ENCODE assay signal across 30 cellular contexts in genomic region chr14:37857774-37858266, GRCh38.
"Had no signal": no experiment of that assay in that cellular context is flagged by ENCODE, and none has a peak within 500 bp of the region (broad histone marks: within the 10 kb centered on the region; RNA-seq: fewer than 3 reads in every experiment).

No MANE protein-coding gene starts in this region.

- ATAC-seq: naive thymus-derived CD4-positive, alpha-beta T cell; natural killer cell; psoas muscle; right cardiac atrium; sciatic nerve; stimulated activated naive B cell treated with anti-CD40 and anti-IgM and Interleukin-4, amounts not matched to agents 10 μg/mL and 1 μg/mL and 100 μg/mL, for 72 hours had no signal

- H3K4me1 Mint-ChIP-seq: naive thymus-derived CD4-positive, alpha-beta T cell; natural killer cell; nephron; neural progenitor cell; stimulated activated naive B cell treated with anti-CD40 and anti-IgM and Interleukin-4, amounts not matched to agents 10 μg/mL and 1 μg/mL and 100 μg/mL, for 72 hours had no signal

- H3K27ac ChIP-seq: neural progenitor cell, ovary, parathyroid adenoma, psoas muscle, skin epidermis, spleen, stomach, thoracic aorta, thyroid gland, tibial nerve, upper lobe of left lung had no signal

- H2AFZ ChIP-seq: neural progenitor cell, parathyroid adenoma had no signal

- H3K27me3 Mint-ChIP-seq: progenitor cell of endocrine pancreas; stimulated activated naive B cell treated with anti-CD40 and anti-IgM and Interleukin-4, amounts not matched to agents 10 μg/mL and 1 μg/mL and 100 μg/mL, for 72 hours had no signal

- H3K27ac Mint-ChIP-seq: naive thymus-derived CD4-positive, alpha-beta T cell; natural killer cell; nephron; neural progenitor cell; progenitor cell of endocrine pancreas; stimulated activated naive B cell treated with anti-CD40 and anti-IgM and Interleukin-4, amounts not matched to agents 10 μg/mL and 1 μg/mL and 100 μg/mL, for 72 hours; stimulated activated naive CD8-positive, alpha-beta T cell treated with anti-CD3 and anti-CD28 coated beads, Interleukin-15, Interleukin-2, amounts not matched to agents 100 ng/mL and 50 ng/mL, for 24 hours had no signal

- H3K36me3 ChIP-seq: neural progenitor cell, ovary, spleen, stomach, thoracic aorta, thyroid gland, tibial nerve, upper lobe of left lung had no signal

- H3K4me3 ChIP-seq: neural progenitor cell, ovary, psoas muscle, skin epidermis, smooth muscle cell, spleen, stomach, thoracic aorta, thyroid gland, tibial nerve, upper lobe of left lung had no signal

- FAIRE-seq: urothelium cell line had no signal

- H3K27me3 ChIP-seq: neural progenitor cell, ovary, spleen, stomach, thyroid gland, tibial nerve, upper lobe of left lung had no signal

- H3K9ac ChIP-seq: neural progenitor cell, parathyroid adenoma had no signal

- H3K9me3 Mint-ChIP-seq: natural killer cell; nephron; neural progenitor cell; stimulated activated naive B cell treated with anti-CD40 and anti-IgM and Interleukin-4, amounts not matched to agents 10 μg/mL and 1 μg/mL and 100 μg/mL, for 72 hours; stimulated activated naive CD8-positive, alpha-beta T cell treated with anti-CD3 and anti-CD28 coated beads, Interleukin-15, Interleukin-2, amounts not matched to agents 100 ng/mL and 50 ng/mL, for 24 hours had no signal

- H3K4me3 Mint-ChIP-seq: naive thymus-derived CD4-positive, alpha-beta T cell; natural killer cell; nephron; neural progenitor cell; stimulated activated naive B cell treated with anti-CD40 and anti-IgM and Interleukin-4, amounts not matched to agents 10 μg/mL and 1 μg/mL and 100 μg/mL, for 72 hours; stimulated activated naive CD8-positive, alpha-beta T cell treated with anti-CD3 and anti-CD28 coated beads, Interleukin-15, Interleukin-2, amounts not matched to agents 100 ng/mL and 50 ng/mL, for 24 hours had no signal

- DNase-seq: naive thymus-derived CD4-positive, alpha-beta T cell; natural killer cell; occipital lobe; ovary; posterior cingulate gyrus; psoas muscle; right cardiac atrium; spleen; stimulated activated CD4-positive, alpha-beta T cell treated with anti-CD3 and anti-CD28 coated beads, Interleukin-12 subunit alpha, Interleukin-12 subunit beta, amount 100 ng/mL, for 4 hours; stimulated activated CD4-positive, alpha-beta T cell treated with anti-CD3 and anti-CD28 coated beads, Interleukin-1b, Interleukin-23, amount 100 ng/mL, for 48 hours; stimulated activated CD4-positive, alpha-beta T cell treated with anti-CD3 and anti-CD28 coated beads, Interleukin-4, amount 100 ng/mL, for 1 hour; stimulated activated CD4-positive, alpha-beta T cell treated with anti-CD3 and anti-CD28 coated beads, Interleukin-4, amount 100 ng/mL, for 4 hours; stimulated activated CD8-positive, alpha-beta memory T cell treated with anti-CD3 and anti-CD28 coated beads, Interleukin-4, amount 100 ng/mL, for 48 hours; stimulated activated naive B cell treated with anti-CD40 and anti-IgM and Interleukin-4, amounts not matched to agents 10 μg/mL and 1 μg/mL and 100 μg/mL, for 72 hours; stimulated activated naive CD4-positive, alpha-beta T cell treated with Interleukin-2 at 50 U/mL for 16 hours; stomach; thyroid gland; trophoblast cell; upper lobe of left lung had no signal

- H3K4me2 ChIP-seq: neural progenitor cell, smooth muscle cell had no signal

- H3K79me2 ChIP-seq: parathyroid adenoma had no signal

- H3K9me3 ChIP-seq: ovary, psoas muscle, stomach, thoracic aorta, thyroid gland, tibial nerve, upper lobe of left lung had no signal

- H3K36me3 Mint-ChIP-seq: naive thymus-derived CD4-positive, alpha-beta T cell; natural killer cell; neural progenitor cell; stimulated activated naive B cell treated with anti-CD40 and anti-IgM and Interleukin-4, amounts not matched to agents 10 μg/mL and 1 μg/mL and 100 μg/mL, for 72 hours had no signal

- H3K4me1 ChIP-seq: neural progenitor cell, parathyroid adenoma, psoas muscle, spleen, stomach, thyroid gland, tibial nerve, upper lobe of left lung had no signal
